1 cellular context compared by ENCODE assay signal in the genomic region with DNA sequence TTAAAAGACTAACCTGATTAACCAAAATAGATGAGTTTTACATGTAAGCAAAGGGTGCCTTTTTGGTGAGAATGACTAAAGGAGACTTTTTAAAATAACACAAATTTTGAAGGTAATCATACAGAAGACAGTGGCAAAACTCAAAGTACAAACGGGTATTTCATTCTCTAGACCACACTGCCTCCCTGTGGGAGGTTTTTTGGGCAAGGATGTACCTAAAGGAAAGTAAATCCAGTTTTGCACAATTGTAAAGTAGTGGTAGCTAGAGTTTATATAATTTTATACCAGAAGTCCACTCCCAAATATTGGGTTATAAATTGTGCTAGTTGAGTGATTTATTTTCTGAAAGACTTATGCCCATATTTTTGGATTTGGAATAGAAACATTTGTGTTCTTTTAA.
TF ChIP-seq lines count a peak whose summit lies in the region.

No MANE protein-coding gene starts in this region.

TF ChIP-seq in endothelial cell of umbilical vein, 7 proteins besides CTCF, POLR2A, EP300 and RAD21 (continued from another document):
- TF ChIP-seq, protein P1, sequence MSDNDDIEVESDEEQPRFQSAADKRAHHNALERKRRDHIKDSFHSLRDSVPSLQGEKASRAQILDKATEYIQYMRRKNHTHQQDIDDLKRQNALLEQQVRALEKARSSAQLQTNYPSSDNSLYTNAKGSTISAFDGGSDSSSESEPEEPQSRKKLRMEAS (IDR thresholded peaks at IDR 0.05; ENCODE audit: insufficient read depth, insufficient read length) = no peak
- TF ChIP-seq FOS (IDR thresholded peaks at IDR 0.05; ENCODE audit: borderline replicate concordance, insufficient read depth, low read length) (no peak), MYC (IDR thresholded peaks at IDR 0.05; ENCODE audit: low read depth, low read length) (no peak), GATA2 (IDR thresholded peaks at IDR 0.05; ENCODE audit: insufficient read depth, insufficient read length, low read depth, low read length) (no peak)
TF ChIP-seq in endothelial cell of umbilical vein: peak in this region for 0.
